ENCODE assay signal across 17 cellular contexts in the genomic region with DNA sequence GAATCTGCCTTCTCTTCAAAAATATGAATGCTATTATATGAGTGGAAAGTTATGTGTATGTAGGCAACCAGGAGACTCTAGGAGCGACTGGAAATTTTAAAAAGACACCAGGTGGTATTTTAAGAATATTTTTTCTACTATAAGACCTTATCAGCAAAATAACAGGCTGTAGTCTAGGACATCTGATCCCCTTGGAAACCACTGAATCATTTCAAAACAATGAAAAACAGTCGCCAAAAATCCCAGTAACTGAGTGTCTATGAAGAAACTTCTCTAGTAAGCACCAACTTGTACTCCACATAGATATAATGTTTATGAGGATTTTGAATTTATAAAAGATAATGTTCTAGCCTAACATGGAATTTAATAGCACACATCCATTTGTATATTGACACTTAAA.
A peak's percentile ranks its signal among the peaks of the same experiment; 100 is the strongest.
DNase-seq lines count a peak whose midpoint lies in the region; ATAC-seq and TF ChIP-seq lines count a peak whose summit lies in the region.
"Had no signal": no experiment of that assay in that cellular context is flagged by ENCODE, and none has a peak within 500 bp of the region (broad histone marks: within the 10 kb centered on the region; RNA-seq: fewer than 3 reads in every experiment).

No MANE protein-coding gene starts in this region.

- H3K27me3 ChIP-seq in breast epithelium, result no peaks in the 10 kb centered on the region
- H3K27me3 ChIP-seq: hepatocyte, right lobe of liver had no signal

- no peaks in the 10 kb centered on the region for H3K27me3 Mint-ChIP-seq in MCF 10A (ENCODE audit: insufficient read depth, unreplicated experiment)
- H3K27me3 Mint-ChIP-seq: brain; stimulated activated naive B cell treated with anti-CD40 and anti-IgM and Interleukin-4, amounts not matched to agents 10 μg/mL and 1 μg/mL and 100 μg/mL, for 72 hours had no signal

- no peaks in the 10 kb centered on the region for H3K9me3 ChIP-seq in breast epithelium
- H3K9me3 ChIP-seq: A549, right lobe of liver had no signal

- peaks cover 18% of the 10 kb centered on the region for H3K4me1 Mint-ChIP-seq in MCF 10A (ENCODE audit: insufficient read depth, unreplicated experiment)
- H3K4me1 Mint-ChIP-seq: stimulated activated naive B cell treated with anti-CD40 and anti-IgM and Interleukin-4, amounts not matched to agents 10 μg/mL and 1 μg/mL and 100 μg/mL, for 72 hours had no signal

- DNase-seq in MCF 10A (ENCODE audit: unreplicated experiment) (peak; percentile 30), breast epithelium (ENCODE audit: low spot score in 2 of 2) (no peak), astrocyte of the spinal cord (ENCODE audit: low read depth, low spot score) (peak; percentile 83), kidney glomerular epithelial cell (lab: John Stamatoyannopoulos, UW) (peak; percentile 34), erythroblast (lab: John Stamatoyannopoulos, UW) (no peak)
- no peak for DNase-seq in NK-92 treated with Interleukin-12 subunit alpha and Interleukin-12 subunit beta, amount 100 ng/mL, for 24 hours (lab: John Stamatoyannopoulos, UW)
- DNase-seq: left ventricle myocardium superior; NCI-H1930; right lobe of liver; stimulated activated naive B cell treated with anti-CD40 and anti-IgM and Interleukin-4, amounts not matched to agents 10 μg/mL and 1 μg/mL and 100 μg/mL, for 72 hours had no signal

- no peaks in the 10 kb centered on the region for H3K36me3 Mint-ChIP-seq in MCF 10A (ENCODE audit: insufficient read depth, unreplicated experiment)
- H3K36me3 Mint-ChIP-seq: brain; stimulated activated naive B cell treated with anti-CD40 and anti-IgM and Interleukin-4, amounts not matched to agents 10 μg/mL and 1 μg/mL and 100 μg/mL, for 72 hours had no signal

- TF ChIP-seq POLR2A in breast epithelium (IDR thresholded peaks at IDR 0.05) (no peak), erythroblast (IDR thresholded peaks at IDR 0.05; ENCODE audit: low read length) (no peak)

- no peak overlapping the region for H3K4me3 Mint-ChIP-seq in MCF 10A (ENCODE audit: unreplicated experiment)
- H3K4me3 Mint-ChIP-seq: brain; nephron; stimulated activated naive B cell treated with anti-CD40 and anti-IgM and Interleukin-4, amounts not matched to agents 10 μg/mL and 1 μg/mL and 100 μg/mL, for 72 hours had no signal

- CTCF ChIA-PET in MCF 10A (lab: Yijun Ruan, JAX), result interaction anchor here (1.2 kb wide), 1 partner anchor 522 kb away, joined by 3 read pairs; no protein-coding TSS in a partner anchor

- TF ChIP-seq CTCF in MCF 10A (IDR thresholded peaks at IDR 0.05; ENCODE audit: unreplicated experiment) (no peak), breast epithelium (IDR thresholded peaks at IDR 0.05) (no peak), astrocyte of the spinal cord (IDR thresholded peaks at IDR 0.05; ENCODE audit: low read depth, low read length) (no peak)

- H3K9me3 Mint-ChIP-seq in MCF 10A (ENCODE audit: unreplicated experiment), result no peaks in the 10 kb centered on the region
- H3K9me3 Mint-ChIP-seq: nephron had no signal

- no peaks in the 10 kb centered on the region for H3K4me1 ChIP-seq in breast epithelium
- H3K4me1 ChIP-seq: right lobe of liver had no signal

- intact Hi-C loops in MCF 10A (cut with micrococcal nuclease) (no loop called here), breast epithelium (cut with DNase I; ENCODE audit: low total_unique reads) (no loop called here)

- peak overlapping the region; percentile 8 for H3K27ac Mint-ChIP-seq in MCF 10A (ENCODE audit: low read depth, unreplicated experiment)
- H3K27ac Mint-ChIP-seq: brain; nephron; stimulated activated naive B cell treated with anti-CD40 and anti-IgM and Interleukin-4, amounts not matched to agents 10 μg/mL and 1 μg/mL and 100 μg/mL, for 72 hours had no signal

- H3K4me3 ChIP-seq in breast epithelium (no peak overlapping the region), astrocyte of the spinal cord (ENCODE audit: low read depth, low read length) (no peak overlapping the region)
- H3K4me3 ChIP-seq: A549, GM12878, hepatocyte, right lobe of liver had no signal

- in situ Hi-C loops in astrocyte of the spinal cord (cut with HindIII; ENCODE audit: low sequenced_read_pairs), result no loop called here

- BruUV-seq in MCF 10A (replicated peaks; lab: Mats Ljungman, UMichigan), result no TSS peak

- no peaks in the 10 kb centered on the region for H3K36me3 ChIP-seq in breast epithelium
- H3K36me3 ChIP-seq: right lobe of liver had no signal

- H3K27ac ChIP-seq in breast epithelium, result no peak overlapping the region
- H3K27ac ChIP-seq: A549, hepatocyte, right lobe of liver had no signal

- POLR2A ChIA-PET in MCF 10A (lab: Yijun Ruan, JAX), result no interaction called here

- ATAC-seq in GM18517 (IDR thresholded peaks at IDR 0.05; ENCODE audit: unreplicated experiment), result no peak
- no peak for ATAC-seq in HG03521 (IDR thresholded peaks at IDR 0.05; ENCODE audit: unreplicated experiment)
- ATAC-seq: A549; GM12878; left ventricle myocardium superior; right lobe of liver; stimulated activated naive B cell treated with anti-CD40 and anti-IgM and Interleukin-4, amounts not matched to agents 10 μg/mL and 1 μg/mL and 100 μg/mL, for 72 hours had no signal

Comparison
In these comparisons a context has a peak if more than half of its experiments do, and no peak if none do; other contexts are left out.
1. DNase-seq: peak in MCF 10A (single experiment), astrocyte of the spinal cord (single experiment) and kidney glomerular epithelial cell (single experiment); none in breast epithelium (0 of 2), erythroblast (0 of 2) and NK-92 treated with Interleukin-12 subunit alpha and Interleukin-12 subunit beta, amount 100 ng/mL, for 24 hours (single experiment).